26 cellular contexts compared by ENCODE assay signal in genomic region chr12:114391088-114391487, GRCh38. TPM values are rescaled to one million over a fixed set of nuclear protein-coding genes. Genes with fewer than 3 reads are reported as not detected.
"Had no signal": no experiment of that assay in that cellular context is flagged by ENCODE, and none has a peak within 500 bp of the region (broad histone marks: within the 10 kb centered on the region; RNA-seq: fewer than 3 reads in every experiment).

No MANE protein-coding gene starts in this region.

- H3K36me3 Mint-ChIP-seq: activated CD4-positive, alpha-beta memory T cell treated with anti-CD3 and anti-CD28 coated beads for 36 hours; activated naive CD8-positive, alpha-beta T cell; T-cell had no signal

- H3K27ac ChIP-seq: brain microvascular endothelial cell had no signal

- H3K4me3 Mint-ChIP-seq: activated CD4-positive, alpha-beta memory T cell treated with anti-CD3 and anti-CD28 coated beads for 36 hours; activated CD4-positive, alpha-beta T cell treated with anti-CD3 and anti-CD28 coated beads, Interleukin-2, amount 10 ng/mL, durations not matched to agents 7 days and 5 days; activated naive CD4-positive, alpha-beta T cell treated with anti-CD3 and anti-CD28 coated beads for 36 hours; activated naive CD8-positive, alpha-beta T cell; activated T-cell treated with anti-CD3 and anti-CD28 coated beads, Interleukin-2, amount 50 U/mL, for 4 hours; activated T-helper 17 cell treated with anti-CD3 and anti-CD28 coated beads, Interleukin-2, amount 50 U/mL, for 72 hours; T-cell had no signal

- DNase-seq: activated CD4-positive, alpha-beta memory T cell treated with anti-CD3 and anti-CD28 coated beads for 36 hours; activated CD4-positive, alpha-beta T cell treated with anti-CD3 and anti-CD28 coated beads, Interleukin-2, amount 10 ng/mL, durations not matched to agents 7 days and 5 days; activated CD4-positive, CD25-positive, alpha-beta regulatory T cell; activated CD8-positive, alpha-beta memory T cell treated with anti-CD3 and anti-CD28 coated beads for 24 hours; activated gamma-delta T cell; activated naive CD4-positive, alpha-beta T cell treated with anti-CD3 and anti-CD28 coated beads for 36 hours; activated T-cell treated with anti-CD3 and anti-CD28 coated beads, Interleukin-2, amount 50 U/mL, for 4 hours; amygdala; brain microvascular endothelial cell; caudate nucleus; Kasumi-1; NCI-H1048; NCI-H146; NCI-H187 treated with DMSO at 0.1 percent for 48 hours; NCI-H2081 treated with DMSO at 0.1 percent for 48 hours; NCI-H446; NCI-H524; PC-3; SHP77 treated with DMSO at 0.1 percent for 48 hours; T-cell; T-helper 2 cell; T1000 had no signal

- ATAC-seq: activated T-cell treated with anti-CD3 and anti-CD28 coated beads, Interleukin-2, amount 50 U/mL, for 4 hours; activated T-helper 17 cell treated with anti-CD3 and anti-CD28 coated beads, Interleukin-2, amount 50 U/mL, for 72 hours; PC-3; T-cell had no signal

- H3K4me1 Mint-ChIP-seq: activated CD4-positive, alpha-beta T cell treated with anti-CD3 and anti-CD28 coated beads, Interleukin-2, amount 10 ng/mL, durations not matched to agents 7 days and 5 days; activated T-helper 17 cell treated with anti-CD3 and anti-CD28 coated beads, Interleukin-2, amount 50 U/mL, for 72 hours; T-cell had no signal

- H3K36me3 ChIP-seq: brain microvascular endothelial cell had no signal

- H3K9me3 Mint-ChIP-seq: activated CD4-positive, alpha-beta memory T cell treated with anti-CD3 and anti-CD28 coated beads for 36 hours; activated CD4-positive, alpha-beta T cell treated with anti-CD3 and anti-CD28 coated beads, Interleukin-2, amount 10 ng/mL, durations not matched to agents 7 days and 5 days; activated naive CD4-positive, alpha-beta T cell treated with anti-CD3 and anti-CD28 coated beads for 36 hours; activated T-cell treated with anti-CD3 and anti-CD28 coated beads, Interleukin-2, amount 50 U/mL, for 4 hours; activated T-helper 17 cell treated with anti-CD3 and anti-CD28 coated beads, Interleukin-2, amount 50 U/mL, for 72 hours had no signal

- H3K27ac Mint-ChIP-seq: activated CD4-positive, alpha-beta memory T cell treated with anti-CD3 and anti-CD28 coated beads for 36 hours; activated CD4-positive, alpha-beta T cell treated with anti-CD3 and anti-CD28 coated beads, Interleukin-2, amount 10 ng/mL, durations not matched to agents 7 days and 5 days; activated naive CD4-positive, alpha-beta T cell treated with anti-CD3 and anti-CD28 coated beads for 36 hours; activated naive CD8-positive, alpha-beta T cell; activated T-helper 17 cell treated with anti-CD3 and anti-CD28 coated beads, Interleukin-2, amount 50 U/mL, for 72 hours; T-cell had no signal

RNA-seq across cellular contexts. Expression of gene TBX5, which starts 14.9 kb away (rescaled TPM):
- total RNA-seq: activated CD4-positive, alpha-beta memory T cell treated with anti-CD3 and anti-CD28 coated beads for 36 hours; activated CD4-positive, alpha-beta T cell treated with anti-CD3 and anti-CD28 coated beads, Interleukin-2, amount 10 ng/mL, durations not matched to agents 7 days and 5 days; activated naive CD4-positive, alpha-beta T cell treated with anti-CD3 and anti-CD28 coated beads for 36 hours; activated T-cell treated with anti-CD3 and anti-CD28 coated beads, Interleukin-2, amount 50 U/mL, for 4 hours; activated T-helper 17 cell treated with anti-CD3 and anti-CD28 coated beads, Interleukin-2, amount 50 U/mL, for 72 hours; cerebellum; PC-3; SK-MEL-5 had no signal
